8 cellular contexts compared by ENCODE assay signal in genomic region chr2:196166876-196167275, GRCh38. TPM values are rescaled to one million over a fixed set of nuclear protein-coding genes. Genes with fewer than 3 reads are reported as not detected.
A peak's percentile ranks its signal among the peaks of the same experiment; 100 is the strongest.
DNase-seq lines count a peak whose midpoint lies in the region; ATAC-seq, FAIRE-seq and TF ChIP-seq lines count a peak whose summit lies in the region.

No MANE protein-coding gene starts in this region.

- intact Hi-C loops in naive thymus-derived CD4-positive, alpha-beta T cell (cut with micrococcal nuclease), result loop anchor here in 1 of 2 donors (5.0 kb wide), 1 partner anchor 35 kb away; no protein-coding TSS in a partner anchor
- intact Hi-C loops in sigmoid colon (cut with DNase I), result no loop called here
- intact Hi-C loops in body of pancreas (cut with DNase I), result no loop called here

- H3K36me3 ChIP-seq in astrocyte (ENCODE audit: insufficient read depth, low read length) (peaks cover 7% of the 10 kb centered on the region), sigmoid colon (no peaks in the 10 kb centered on the region), body of pancreas (replicated peaks in 1 of 2; ENCODE audit: insufficient read depth in 1 of 2, low read depth in 2 of 2) (peaks cover 2 to 3% of the 10 kb centered on the region in 2 donors)
- peaks cover 0 to 33% (median 21%) of the 10 kb centered on the region in 3 experiments for H3K36me3 ChIP-seq in naive thymus-derived CD4-positive, alpha-beta T cell (ENCODE audit: control insufficient read depth in 2 of 3, insufficient read depth in 3 of 3, low read length in 3 of 3)

- H3K9me3 ChIP-seq in astrocyte (ENCODE audit: insufficient read depth, low read depth, low read length) (no peaks in the 10 kb centered on the region), sigmoid colon (no peaks in the 10 kb centered on the region), body of pancreas (no peaks in the 10 kb centered on the region)
- no peaks in the 10 kb centered on the region for H3K9me3 ChIP-seq in naive thymus-derived CD4-positive, alpha-beta T cell (ENCODE audit: control insufficient read depth in 2 of 3, low read length in 3 of 3)

- no peaks in the 10 kb centered on the region for H3K27me3 Mint-ChIP-seq in astrocyte (ENCODE audit: low read depth, unreplicated experiment)
- no peaks in the 10 kb centered on the region for H3K27me3 Mint-ChIP-seq in naive thymus-derived CD4-positive, alpha-beta T cell

- ATAC-seq in naive thymus-derived CD4-positive, alpha-beta T cell, result no peak
- no peak for ATAC-seq in HG03354 (IDR thresholded peaks at IDR 0.05; ENCODE audit: poor library complexity, severe bottlenecking, unreplicated experiment)
- ATAC-seq in esophagus mucosa, result no peak
- no peak for ATAC-seq in body of pancreas

- CTCF ChIA-PET in naive thymus-derived CD4-positive, alpha-beta T cell (lab: Charles Lee), result interaction anchor here (0.6 to 5.4 kb wide), 17 partner anchors 9 to 170 kb away, joined by 3 to 63 read pairs (median 4); no protein-coding TSS in a partner anchor

- no peaks in the 10 kb centered on the region for H3K27me3 ChIP-seq in astrocyte (ENCODE audit: insufficient read depth, low read length)
- H3K27me3 ChIP-seq in naive thymus-derived CD4-positive, alpha-beta T cell (ENCODE audit: control insufficient read depth in 2 of 2, insufficient read depth in 2 of 2, low read length in 2 of 2), result no peaks in the 10 kb centered on the region
- H3K27me3 ChIP-seq in sigmoid colon, result no peaks in the 10 kb centered on the region
- H3K27me3 ChIP-seq in body of pancreas, result no peaks in the 10 kb centered on the region

- H2AFZ ChIP-seq in astrocyte (ENCODE audit: low read depth, low read length), result no peak overlapping the region

- H3K27ac ChIP-seq in astrocyte (ENCODE audit: low read depth, low read length), result peak overlapping the region; percentile 74
- H3K27ac ChIP-seq in naive thymus-derived CD4-positive, alpha-beta T cell (ENCODE audit: low read depth, low read length), result peak overlapping the region; percentile 98
- peak overlapping the region in 1 of 4 donors; percentile 5 for H3K27ac ChIP-seq in sigmoid colon
- peak overlapping the region in 1 of 4 donors; percentile 22 for H3K27ac ChIP-seq in body of pancreas

- H3K4me1 ChIP-seq in astrocyte (ENCODE audit: insufficient read depth, low read length), result peaks cover 31% of the 10 kb centered on the region
- H3K4me1 ChIP-seq in naive thymus-derived CD4-positive, alpha-beta T cell (ENCODE audit: control insufficient read depth in 2 of 2, insufficient read depth in 2 of 2, low read length in 2 of 2), result peaks cover 6 to 25% of the 10 kb centered on the region in 2 donors
- peaks cover 0 to 17% (median 7%) of the 10 kb centered on the region in 4 donors for H3K4me1 ChIP-seq in sigmoid colon
- H3K4me1 ChIP-seq in body of pancreas, result peaks cover 11% of the 10 kb centered on the region

- no peak for TF ChIP-seq CTCF in astrocyte (IDR thresholded peaks at IDR 0.05; ENCODE audit: insufficient read depth, low read depth, low read length)
- no peak for TF ChIP-seq CTCF in sigmoid colon (IDR thresholded peaks at IDR 0.05)
- TF ChIP-seq CTCF in body of pancreas (IDR thresholded peaks at IDR 0.05), result no peak

- H3K4me1 Mint-ChIP-seq in astrocyte (ENCODE audit: low read depth, unreplicated experiment), result peaks cover 29% of the 10 kb centered on the region
- H3K4me1 Mint-ChIP-seq in naive thymus-derived CD4-positive, alpha-beta T cell, result peaks cover 31 to 42% (median 37%) of the 10 kb centered on the region in 7 donors

- no peak for TF ChIP-seq POLR2A in sigmoid colon (IDR thresholded peaks at IDR 0.05)
- no peak for TF ChIP-seq POLR2A in body of pancreas (IDR thresholded peaks at IDR 0.05)

- H3K79me2 ChIP-seq in astrocyte (ENCODE audit: insufficient read depth, low read length), result peaks cover 93% of the 10 kb centered on the region

- no peaks in the 10 kb centered on the region for H3K9me3 Mint-ChIP-seq in astrocyte (ENCODE audit: unreplicated experiment)
- H3K9me3 Mint-ChIP-seq in naive thymus-derived CD4-positive, alpha-beta T cell, result peaks cover 0 to 4% (median 0%) of the 10 kb centered on the region in 11 donors

- WGBS in sigmoid colon, 2 donors, result 49 to 84% methylated on average over 1 of the region's 1 CpG
- WGBS in body of pancreas, 2 donors, result 78 to 79% methylated on average over 1 of the region's 1 CpG

- H3K27ac Mint-ChIP-seq in astrocyte (ENCODE audit: unreplicated experiment), result peak overlapping the region; percentile 49
- peak overlapping the region; percentile 88 to 98 (median 91) for H3K27ac Mint-ChIP-seq in naive thymus-derived CD4-positive, alpha-beta T cell

- H3K36me3 Mint-ChIP-seq in astrocyte (ENCODE audit: low read depth, unreplicated experiment), result peaks cover 8% of the 10 kb centered on the region
- peaks cover 23 to 76% (median 64%) of the 10 kb centered on the region in 5 donors for H3K36me3 Mint-ChIP-seq in naive thymus-derived CD4-positive, alpha-beta T cell

- H3K9ac ChIP-seq in astrocyte (ENCODE audit: low read length), result peak overlapping the region; percentile 58

- DNase-seq in EL, result peak; percentile 76
- DNase-seq in Kasumi-1 (lab: John Stamatoyannopoulos, UW), result peak; percentile 96 to 97
- DNase-seq in astrocyte (ENCODE audit: low read depth), result peak; percentile 86
- peak in 6 of 9 donors; percentile 50 to 69 (median 65) for DNase-seq in naive thymus-derived CD4-positive, alpha-beta T cell
- DNase-seq in sigmoid colon, result no peak
- DNase-seq in body of pancreas, result no peak

- TF ChIP-seq EP300 in sigmoid colon (IDR thresholded peaks at IDR 0.05), result no peak

- POLR2A ChIA-PET in naive thymus-derived CD4-positive, alpha-beta T cell (lab: Charles Lee), result interaction anchor here (0.8 to 7.9 kb wide), 30 partner anchors 9 to 119 kb away, joined by 3 to 98 read pairs (median 10); partner anchors contain the start of gene DNAH7

- FAIRE-seq in astrocyte (lab: Jason Lieb, UNC), result peak; percentile 37

- H3K4me2 ChIP-seq in astrocyte (ENCODE audit: low read length), result peak overlapping the region; percentile 86

- H3K4me3 Mint-ChIP-seq in astrocyte (ENCODE audit: unreplicated experiment), result peak overlapping the region; percentile 31
- H3K4me3 Mint-ChIP-seq in naive thymus-derived CD4-positive, alpha-beta T cell, result peak overlapping the region; percentile 87 to 98 (median 94)

- H3K4me3 ChIP-seq in astrocyte (ENCODE audit: insufficient read depth, low read depth, low read length) (peak overlapping the region; percentile 43), sigmoid colon (no peak overlapping the region), body of pancreas (no peak overlapping the region)
- H3K4me3 ChIP-seq in naive thymus-derived CD4-positive, alpha-beta T cell (ENCODE audit: low read length), result peak overlapping the region; percentile 73

- H4K20me1 ChIP-seq in astrocyte (ENCODE audit: insufficient read depth, low read length), result no peaks in the 10 kb centered on the region

RNA-seq across cellular contexts. Expression of gene STK17B, which starts 4.5 kb away (rescaled TPM):
- total RNA-seq in astrocyte (42.6 and 51.7 TPM in 2 replicates), sigmoid colon (10 to 100 TPM in 3 of 4 donors, 1 to 10 TPM in 1; 9.0 to 15.7 (median 12.3) TPM), esophagus mucosa (11.0 TPM), body of pancreas (10 to 100 TPM in 1 of 2 donors, 1 to 10 TPM in 1; 7.9 to 16.9 TPM)
- total RNA-seq in naive thymus-derived CD4-positive, alpha-beta T cell, result 100 to 1,000 TPM; 274 to 513 (median 338) TPM
- 100 to 1,000 TPM in 1 of 2 donors, 10 to 100 TPM in 1; 66.0 to 149 TPM for polyA plus RNA-seq in naive thymus-derived CD4-positive, alpha-beta T cell
- 10 to 100 TPM; 13.2 to 30.7 (median 29.6) TPM for polyA plus RNA-seq in sigmoid colon

Comparison
In these comparisons a context has a peak if more than half of its experiments do, and no peak if none do; other contexts are left out.
1. DNase-seq: peak in EL (single experiment), Kasumi-1 (2 of 2), astrocyte (single experiment) and naive thymus-derived CD4-positive, alpha-beta T cell (6 of 9); none in sigmoid colon (single experiment) and body of pancreas (0 of 4).
2. H3K4me3 ChIP-seq: peak in astrocyte (single experiment) and naive thymus-derived CD4-positive, alpha-beta T cell (single experiment); none in sigmoid colon (0 of 4) and body of pancreas (0 of 2).